In genomic region chr11:77097180-77097579, GRCh38 we compare ENCODE assay signal across 1 cellular context.
TF ChIP-seq lines count a peak whose summit lies in the region.
"Not testable (repeated sequence)": the region's sequence is repeated elsewhere in the genome, so short reads cannot be mapped to it uniquely, and the experiment has no call there.

No MANE protein-coding gene starts in this region.

TF ChIP-seq in HepG2, 621 proteins besides CTCF, POLR2A, EP300 and RAD21:
- TF ChIP-seq ZBTB40 (IDR thresholded peaks at IDR 0.05), result peak; percentile 63
- TF ChIP-seq ZBTB40 (CRISPR knock-in tag; IDR thresholded peaks at IDR 0.05), result not testable (repeated sequence)
